In genomic region chr6:11493979-11494378, GRCh38 we compare ENCODE assay signal across 24 cellular contexts. TPM values are rescaled to one million over a fixed set of nuclear protein-coding genes. Genes with fewer than 3 reads are reported as not detected.
DNase-seq lines count a peak whose midpoint lies in the region; ATAC-seq and TF ChIP-seq lines count a peak whose summit lies in the region.
"Had no signal": no experiment of that assay in that cellular context is flagged by ENCODE, and none has a peak within 500 bp of the region (broad histone marks: within the 10 kb centered on the region; RNA-seq: fewer than 3 reads in every experiment).

No MANE protein-coding gene starts in this region.

- no peak overlapping the region for H3K4me2 ChIP-seq in OCI-LY7 (ENCODE audit: low read length)
- no peak overlapping the region for H3K4me2 ChIP-seq in mesenchymal stem cell (ENCODE audit: low read length, poor library complexity, severe bottlenecking)

- H4K20me1 ChIP-seq in OCI-LY7 (ENCODE audit: insufficient read depth, low read length), result no peaks in the 10 kb centered on the region
- H4K20me1 ChIP-seq: BLaER1 had no signal

- no peaks in the 10 kb centered on the region for H3K36me3 Mint-ChIP-seq in activated CD4-positive, alpha-beta memory T cell treated with anti-CD3 and anti-CD28 coated beads for 36 hours

- no peaks in the 10 kb centered on the region for H3K4me1 ChIP-seq in A673 (ENCODE audit: insufficient read depth, low read length, poor library complexity, severe bottlenecking)
- H3K4me1 ChIP-seq in OCI-LY7 (ENCODE audit: insufficient read depth, low read length, poor library complexity, severe bottlenecking), result peaks cover 28% of the 10 kb centered on the region
- H3K4me1 ChIP-seq in mesenchymal stem cell (ENCODE audit: control insufficient read depth, insufficient read depth, low read depth, low read length), result peaks cover 3% of the 10 kb centered on the region
- H3K4me1 ChIP-seq: prostate gland, SJCRH30 had no signal

- H2BK5ac ChIP-seq in mesenchymal stem cell (ENCODE audit: low read depth, low read length, poor library complexity, severe bottlenecking), result no peak overlapping the region

- peaks cover 5% of the 10 kb centered on the region for H3K4me1 Mint-ChIP-seq in activated CD4-positive, alpha-beta memory T cell treated with anti-CD3 and anti-CD28 coated beads for 36 hours (ENCODE audit: low read depth)

- peak overlapping the region in 1 of 2 experiments; percentile 41 for H2BK12ac ChIP-seq in mesenchymal stem cell (ENCODE audit: low read length in 2 of 2)

- POLR2A ChIA-PET in A673 (lab: Charles Lee; ENCODE audit: low non-redundant PET), result no interaction called here
- POLR2A ChIA-PET in OCI-LY7 (lab: Charles Lee), result interaction anchor here (0.7 kb wide), 1 partner anchor 27 kb away, joined by 3 read pairs; no protein-coding TSS in a partner anchor
- POLR2A ChIA-PET in activated CD4-positive, alpha-beta memory T cell treated with anti-CD3 and anti-CD28 coated beads for 36 hours (lab: Charles Lee), result no interaction called here

- intact Hi-C loops in A673 (cut with micrococcal nuclease; ENCODE audit: unreplicated experiment), result loop anchor here (5.0 to 10.0 kb wide), 2 partner anchors 122 to 239 kb away; no protein-coding TSS in a partner anchor
- intact Hi-C loops in OCI-LY7 (cut with micrococcal nuclease; ENCODE audit: unreplicated experiment), result no loop called here
- intact Hi-C loops in activated CD4-positive, alpha-beta memory T cell treated with anti-CD3 and anti-CD28 coated beads for 36 hours (cut with micrococcal nuclease), result no loop called here
- intact Hi-C loops in sciatic nerve (cut with DNase I), result no loop called here
- intact Hi-C loops in left cardiac atrium (cut with DNase I), result loop anchor here (2.0 to 10.0 kb wide), 3 partner anchors 249 to 347 kb away; no protein-coding TSS in a partner anchor

- H2AFZ ChIP-seq in OCI-LY7 (ENCODE audit: low read length) (peak overlapping the region; percentile 12; the same call in 1 of the 2 replicates), mesenchymal stem cell (ENCODE audit: low read depth, low read length) (no peak overlapping the region)

- H3K18ac ChIP-seq in mesenchymal stem cell (ENCODE audit: low read depth in 1 of 2, low read length in 2 of 2), result no peak overlapping the region

- H3K36me3 ChIP-seq in A673 (ENCODE audit: insufficient read depth, low read length, poor library complexity, severe bottlenecking) (no peaks in the 10 kb centered on the region), OCI-LY7 (ENCODE audit: insufficient read depth, low read length) (no peaks in the 10 kb centered on the region), mesenchymal stem cell (ENCODE audit: control insufficient read depth in 1 of 2, insufficient read depth in 2 of 2, low read depth in 1 of 2, low read length in 2 of 2) (no peaks in the 10 kb centered on the region)
- H3K36me3 ChIP-seq: BLaER1, neutrophil, prostate gland, SJCRH30, upper lobe of right lung had no signal

- WGBS in mesenchymal stem cell, result 73% methylated on average over 5 of the region's 5 CpGs

- DNase-seq in A673 (ENCODE audit: low spot score) (peak; percentile 29), EH (ENCODE audit: low read depth) (peak; percentile 9), OCI-LY7 (ENCODE audit: low spot score) (no peak), kidney tubule cell (ENCODE audit: low spot score) (peak; percentile 64), sciatic nerve (ENCODE audit: low spot score) (no peak), mesenchymal stem cell (no peak), left cardiac atrium (no peak)
- DNase-seq in activated CD4-positive, alpha-beta memory T cell treated with anti-CD3 and anti-CD28 coated beads for 36 hours, result no peak
- DNase-seq: ACHN; activated CD4-positive, alpha-beta T cell treated with anti-CD3 and anti-CD28 coated beads for 4 hours; activated naive CD4-positive, alpha-beta T cell treated with anti-CD3 and anti-CD28 coated beads for 36 hours; amygdala; COR-L47; glutamatergic neuron; KBM-7; NCI-H1436 treated with DMSO at 0.1 percent for 48 hours; NCI-H510A; SJCRH30; stimulated activated CD4-positive, alpha-beta T cell treated with anti-CD3 and anti-CD28 coated beads, Interleukin-1b, Interleukin-23, amount 100 ng/mL, for 48 hours; upper lobe of right lung had no signal

- H3K4me3 Mint-ChIP-seq in activated CD4-positive, alpha-beta memory T cell treated with anti-CD3 and anti-CD28 coated beads for 36 hours, result no peak overlapping the region
- H3K4me3 Mint-ChIP-seq: activated naive CD4-positive, alpha-beta T cell treated with anti-CD3 and anti-CD28 coated beads for 36 hours had no signal

- H3K14ac ChIP-seq in mesenchymal stem cell (ENCODE audit: low read length in 2 of 2), result no peak overlapping the region

- CTCF ChIA-PET in A673 (lab: Charles Lee), result no interaction called here
- CTCF ChIA-PET in OCI-LY7 (lab: Charles Lee; ENCODE audit: unreplicated experiment), result interaction anchor here (1.2 kb wide), 1 partner anchor 348 kb away, joined by 3 read pairs; no protein-coding TSS in a partner anchor
- CTCF ChIA-PET in activated CD4-positive, alpha-beta memory T cell treated with anti-CD3 and anti-CD28 coated beads for 36 hours (lab: Charles Lee), result interaction anchor here (1.7 to 7.9 kb wide), 4 partner anchors 219 to 350 kb away, joined by 3 to 131 read pairs (median 33); no protein-coding TSS in a partner anchor

- H3K23ac ChIP-seq in mesenchymal stem cell (ENCODE audit: low read length in 2 of 2), result no peak overlapping the region

- H4K8ac ChIP-seq in mesenchymal stem cell (ENCODE audit: low read length), result no peak overlapping the region

- no peak for TF ChIP-seq CTCF in A673 (conservative IDR thresholded peaks at IDR 0.05; ENCODE audit: low read depth, low read length)
- no peak for TF ChIP-seq CTCF in OCI-LY7 (conservative IDR thresholded peaks at IDR 0.05; ENCODE audit: low read length)

- H3K4ac ChIP-seq in mesenchymal stem cell (ENCODE audit: low read depth in 1 of 2, low read length in 2 of 2), result no peak overlapping the region

- no peak overlapping the region for H4K91ac ChIP-seq in mesenchymal stem cell (ENCODE audit: low read length)

- H2AK5ac ChIP-seq in mesenchymal stem cell (ENCODE audit: low read length, severe bottlenecking), result no peak overlapping the region

- H3K9me2 ChIP-seq in OCI-LY7 (ENCODE audit: insufficient read depth, low read length), result no peaks in the 10 kb centered on the region

- BruUV-seq in A673 (replicated peaks; lab: Mats Ljungman, UMichigan) (no TSS peak), OCI-LY7 (replicated peaks; lab: Mats Ljungman, UMichigan) (no TSS peak)

- H3K4me3 ChIP-seq in A673 (ENCODE audit: low read depth, low read length, poor library complexity, severe bottlenecking), result no peak overlapping the region
- no peak overlapping the region for H3K4me3 ChIP-seq in OCI-LY7 (ENCODE audit: low read depth, low read length, poor library complexity, severe bottlenecking)
- H3K4me3 ChIP-seq in mesenchymal stem cell (ENCODE audit: insufficient read depth in 1 of 2, low read depth in 1 of 2, low read length in 2 of 2), result no peak overlapping the region
- H3K4me3 ChIP-seq: BLaER1, lung, prostate gland, SJCRH30, upper lobe of right lung had no signal

- no peak for ATAC-seq in sciatic nerve
- no peak for ATAC-seq in left cardiac atrium

- no peaks in the 10 kb centered on the region for H3K79me1 ChIP-seq in mesenchymal stem cell (replicated peaks; ENCODE audit: low read length, poor library complexity, severe bottlenecking)

- H3K27me3 ChIP-seq in A673 (replicated peaks; ENCODE audit: insufficient read depth, low read depth, low read length, poor library complexity) (no peaks in the 10 kb centered on the region), mesenchymal stem cell (ENCODE audit: control insufficient read depth in 1 of 2, insufficient read depth in 1 of 2, low read length in 2 of 2) (peaks cover 0 to 2% of the 10 kb centered on the region in 2 experiments)
- H3K27me3 ChIP-seq: BLaER1, neutrophil, SJCRH30, upper lobe of right lung had no signal

- no peak overlapping the region for H3K9ac ChIP-seq in mesenchymal stem cell (ENCODE audit: low read length)
- H3K9ac ChIP-seq: BLaER1 had no signal

- no peaks in the 10 kb centered on the region for H3K79me2 ChIP-seq in OCI-LY7 (ENCODE audit: insufficient read depth, low read depth, low read length)

- no peak overlapping the region for H2BK15ac ChIP-seq in mesenchymal stem cell (ENCODE audit: low read depth, poor library complexity, severe bottlenecking)

- no peak overlapping the region for H3K27ac Mint-ChIP-seq in activated CD4-positive, alpha-beta memory T cell treated with anti-CD3 and anti-CD28 coated beads for 36 hours
- H3K27ac Mint-ChIP-seq: activated naive CD4-positive, alpha-beta T cell treated with anti-CD3 and anti-CD28 coated beads for 36 hours had no signal

- no peak overlapping the region for H3K27ac ChIP-seq in A673 (ENCODE audit: low read depth, low read length, poor library complexity, severe bottlenecking)
- no peak overlapping the region for H3K27ac ChIP-seq in OCI-LY7 (ENCODE audit: low read depth, low read length, poor library complexity, severe bottlenecking)
- no peak overlapping the region for H3K27ac ChIP-seq in mesenchymal stem cell (ENCODE audit: low read length, poor library complexity, severe bottlenecking)
- H3K27ac ChIP-seq: BLaER1, neutrophil, prostate gland, SJCRH30, upper lobe of right lung had no signal

- H3K9me3 Mint-ChIP-seq in activated CD4-positive, alpha-beta memory T cell treated with anti-CD3 and anti-CD28 coated beads for 36 hours, result no peaks in the 10 kb centered on the region
- H3K9me3 Mint-ChIP-seq: activated naive CD4-positive, alpha-beta T cell treated with anti-CD3 and anti-CD28 coated beads for 36 hours had no signal

- no peak overlapping the region for H2BK120ac ChIP-seq in mesenchymal stem cell (ENCODE audit: low read depth, low read length)

- H3K27me3 Mint-ChIP-seq in activated CD4-positive, alpha-beta memory T cell treated with anti-CD3 and anti-CD28 coated beads for 36 hours, result no peaks in the 10 kb centered on the region

- H3K9me3 ChIP-seq in A673 (ENCODE audit: low read depth, low read length, poor library complexity, severe bottlenecking) (no peaks in the 10 kb centered on the region), OCI-LY7 (ENCODE audit: low read length) (no peaks in the 10 kb centered on the region), mesenchymal stem cell (ENCODE audit: control insufficient read depth, low read length) (no peaks in the 10 kb centered on the region)
- H3K9me3 ChIP-seq: neutrophil, prostate gland, SJCRH30, upper lobe of right lung had no signal

RNA-seq across cellular contexts. Expression of gene TMEM170B, which starts 43.6 kb away (rescaled TPM):
- total RNA-seq in A673 (2021) (9.5 and 11.4 TPM in 2 replicates), OCI-LY7 (2022) (5.1 and 5.6 TPM in 2 replicates), sciatic nerve (9.5 TPM), left cardiac atrium (1 to 10 TPM; 5.6 to 5.7 TPM)
- 3.4 and 4.1 TPM in 2 replicates for total RNA-seq in OCI-LY7 (2014; rRNA removed; shearing (Covaris generic))
- total RNA-seq in activated CD4-positive, alpha-beta memory T cell treated with anti-CD3 and anti-CD28 coated beads for 36 hours, result 1 to 10 TPM in 1 of 2 experiments, under 1 TPM in 1; 0.83 to 1.1 TPM
- polyA plus RNA-seq in mesenchymal stem cell (2013, experiment 1 of 2), result 1.2 TPM
- polyA plus RNA-seq in mesenchymal stem cell (2013, experiment 2 of 2), result 1.3 TPM

Comparison
In these comparisons a context has a peak if more than half of its experiments do, and no peak if none do; other contexts are left out.
1. DNase-seq: peak in A673 (single experiment), EH (single experiment) and kidney tubule cell (single experiment); none in OCI-LY7 (single experiment), activated CD4-positive, alpha-beta memory T cell treated with anti-CD3 and anti-CD28 coated beads for 36 hours (single experiment), sciatic nerve (single experiment), mesenchymal stem cell (single experiment) and left cardiac atrium (single experiment).
2. intact Hi-C loops: an anchor here in A673 (5.0 to 10.0 kb wide) and left cardiac atrium (2.0 to 10.0 kb wide); none called in OCI-LY7, activated CD4-positive, alpha-beta memory T cell treated with anti-CD3 and anti-CD28 coated beads for 36 hours and sciatic nerve.